In the genomic region with DNA sequence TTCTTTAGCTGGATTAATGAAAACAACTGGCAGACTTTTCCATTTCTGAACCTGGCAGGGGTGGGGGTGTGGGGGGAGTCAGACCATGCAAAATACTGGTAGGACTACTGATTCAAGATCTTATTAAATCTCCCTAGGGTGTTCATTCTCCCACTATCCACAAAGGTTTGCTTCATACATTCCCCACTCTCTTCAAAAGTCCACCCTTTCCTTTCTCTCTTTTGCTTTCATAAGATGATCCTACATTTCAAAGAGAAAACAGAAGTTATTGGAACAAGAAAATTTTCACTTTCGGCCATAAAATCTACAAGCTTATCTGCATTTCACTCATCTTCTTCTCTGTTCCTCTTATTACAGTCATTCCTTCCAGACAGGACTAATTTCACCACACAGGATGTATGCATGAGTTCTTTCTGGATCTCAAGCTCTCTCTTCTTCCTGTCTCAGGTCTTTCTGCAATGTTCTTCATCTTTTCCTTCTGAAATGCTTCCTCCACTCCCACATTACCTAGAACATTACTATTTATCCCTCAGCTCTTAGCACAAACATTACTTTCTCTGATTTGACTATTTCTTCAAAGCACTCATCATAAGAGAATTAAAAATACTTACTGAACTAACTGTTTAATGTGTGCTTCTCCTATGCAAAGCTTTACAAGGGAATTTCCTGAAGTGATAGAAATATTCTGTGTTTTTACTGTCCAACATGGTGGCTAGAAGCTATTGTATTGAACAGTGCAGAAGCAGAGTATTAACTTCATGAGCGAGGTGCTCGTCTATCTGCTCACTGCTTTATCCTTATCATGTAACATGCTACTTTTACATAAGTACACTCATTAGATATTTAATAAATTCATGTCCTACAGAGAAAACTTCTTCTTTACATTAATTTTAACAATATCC, we compare ENCODE assay signal across 11 cellular contexts.
DNase-seq lines count a peak whose midpoint lies in the region; ATAC-seq and TF ChIP-seq lines count a peak whose summit lies in the region.
"Had no signal": no experiment of that assay in that cellular context is flagged by ENCODE, and none has a peak within 500 bp of the region (broad histone marks: within the 10 kb centered on the region; RNA-seq: fewer than 3 reads in every experiment).

No MANE protein-coding gene starts in this region.

- H3K27me3 ChIP-seq in right cardiac atrium (ENCODE audit: control insufficient read depth, insufficient read depth) (no peaks in the 10 kb centered on the region), heart right ventricle (no peaks in the 10 kb centered on the region), H7 (ENCODE audit: control insufficient read depth, insufficient read depth, low read length) (no peaks in the 10 kb centered on the region)
- no peaks in the 10 kb centered on the region for H3K27me3 ChIP-seq in CD4-positive, alpha-beta memory T cell (ENCODE audit: insufficient read depth, low read length)

- DNase-seq in right cardiac atrium, result no peak
- DNase-seq in heart right ventricle, result no peak
- peak; percentile 1 for DNase-seq in HT-29 (ENCODE audit: low spot score)
- no peak for DNase-seq in CD4-positive, alpha-beta memory T cell
- no peak for DNase-seq in H7
- no peak for DNase-seq in NCI-H446 treated with DMSO at 0.1 percent for 48 hours (lab: John Stamatoyannopoulos, UW)
- no peak for DNase-seq in Calu3
- DNase-seq: NCI-H2171 treated with DMSO at 0.1 percent for 48 hours; stimulated activated CD4-positive, alpha-beta T cell treated with anti-CD3 and anti-CD28 coated beads, Interleukin-4, amount 100 ng/mL, for 24 hours had no signal

- H3K36me3 ChIP-seq in heart right ventricle, result peaks cover 0 to 2% (median 0%) of the 10 kb centered on the region in 9 donors
- H3K36me3 ChIP-seq in CD4-positive, alpha-beta memory T cell (ENCODE audit: insufficient read depth, low read length), result no peaks in the 10 kb centered on the region
- H3K36me3 ChIP-seq in H7 (replicated peaks; ENCODE audit: control insufficient read depth, insufficient read depth, low read length), result no peaks in the 10 kb centered on the region

- peaks cover 13% of the 10 kb centered on the region for H3K4me1 ChIP-seq in right cardiac atrium (ENCODE audit: control insufficient read depth, insufficient read depth, low read length)
- H3K4me1 ChIP-seq in heart right ventricle, result peaks cover 0 to 26% (median 15%) of the 10 kb centered on the region in 9 donors
- H3K4me1 ChIP-seq in CD4-positive, alpha-beta memory T cell (ENCODE audit: insufficient read depth, low read length), result no peaks in the 10 kb centered on the region

- H3K4me3 ChIP-seq in right cardiac atrium (ENCODE audit: low read length) (no peak overlapping the region), heart right ventricle (no peak overlapping the region), H7 (ENCODE audit: insufficient read depth, low read depth, low read length) (no peak overlapping the region)
- no peak overlapping the region for H3K4me3 ChIP-seq in CD4-positive, alpha-beta memory T cell (ENCODE audit: low read length in 2 of 2)

- H3K4me3 Mint-ChIP-seq in CD4-positive, alpha-beta memory T cell, result no peak overlapping the region
- H3K4me3 Mint-ChIP-seq in Calu3 (ENCODE audit: low read depth, unreplicated experiment), result no peak overlapping the region

- peak overlapping the region; percentile 13 for H3K27ac ChIP-seq in right cardiac atrium (ENCODE audit: low read length)
- peak overlapping the region in 1 of 10 donors; percentile 74 for H3K27ac ChIP-seq in heart right ventricle
- no peak overlapping the region for H3K27ac ChIP-seq in CD4-positive, alpha-beta memory T cell (ENCODE audit: low read depth, low read length)

- no peak overlapping the region for H3K27ac Mint-ChIP-seq in CD4-positive, alpha-beta memory T cell
- H3K27ac Mint-ChIP-seq in Calu3 (ENCODE audit: unreplicated experiment), result no peak overlapping the region

- intact Hi-C loops in right cardiac atrium (cut with DNase I), result no loop called here
- intact Hi-C loops in heart right ventricle (cut with DNase I), result no loop called here
- intact Hi-C loops in CD4-positive, alpha-beta memory T cell (cut with micrococcal nuclease), result no loop called here
- intact Hi-C loops in Calu3 (cut with micrococcal nuclease; ENCODE audit: unreplicated experiment), result no loop called here

- CTCF ChIA-PET in CD4-positive, alpha-beta memory T cell (lab: Charles Lee; ENCODE audit: partially characterized antibody), result no interaction called here
- CTCF ChIA-PET in Calu3 (lab: Charles Lee), result no interaction called here

- peaks cover 27 to 49% of the 10 kb centered on the region in 2 donors for H3K36me3 Mint-ChIP-seq in CD4-positive, alpha-beta memory T cell
- H3K36me3 Mint-ChIP-seq in Calu3 (ENCODE audit: insufficient read depth, unreplicated experiment), result no peaks in the 10 kb centered on the region

- H3K9me3 Mint-ChIP-seq in CD4-positive, alpha-beta memory T cell, result peaks cover 0 to 7% (median under 1%) of the 10 kb centered on the region in 8 donors
- peaks cover under 1% of the 10 kb centered on the region for H3K9me3 Mint-ChIP-seq in Calu3 (ENCODE audit: low read depth, unreplicated experiment)

- H3K9me3 ChIP-seq in right cardiac atrium (ENCODE audit: control insufficient read depth, low read length) (no peaks in the 10 kb centered on the region), heart right ventricle (peaks cover 0 to 14% (median under 1%) of the 10 kb centered on the region in 11 donors)
- no peaks in the 10 kb centered on the region for H3K9me3 ChIP-seq in CD4-positive, alpha-beta memory T cell (ENCODE audit: control insufficient read depth in 1 of 2, low read length in 2 of 2)

- ATAC-seq in right cardiac atrium (no peak), heart right ventricle (no peak), HG02610 (IDR thresholded peaks at IDR 0.05; ENCODE audit: unreplicated experiment) (peak; percentile 92)
- ATAC-seq: HCT116 had no signal

- POLR2A ChIA-PET in CD4-positive, alpha-beta memory T cell (lab: Charles Lee; ENCODE audit: partially characterized antibody), result no interaction called here

- TF ChIP-seq CTCF in heart right ventricle (IDR thresholded peaks at IDR 0.05) (no peak), Calu3 (IDR thresholded peaks at IDR 0.05; ENCODE audit: unreplicated experiment) (no peak)

- no peaks in the 10 kb centered on the region for H3K27me3 Mint-ChIP-seq in CD4-positive, alpha-beta memory T cell
- H3K27me3 Mint-ChIP-seq in Calu3 (ENCODE audit: unreplicated experiment), result no peaks in the 10 kb centered on the region

- whole genome bisulfite sequencing in right cardiac atrium, result 82% methylated on average over 3 of the region's 3 CpGs
- WGBS in heart right ventricle, 2 donors, result 83 to 92% methylated on average over 3 of the region's 3 CpGs

- peaks cover 4 to 7% (median 5%) of the 10 kb centered on the region in 4 donors for H3K4me1 Mint-ChIP-seq in CD4-positive, alpha-beta memory T cell
- H3K4me1 Mint-ChIP-seq in Calu3 (ENCODE audit: low read depth, unreplicated experiment), result peaks cover 15% of the 10 kb centered on the region

- BruUV-seq in Calu3 (replicated peaks; lab: Mats Ljungman, UMichigan), result no TSS peak
